8 cellular contexts compared by ENCODE assay signal in the genomic region with DNA sequence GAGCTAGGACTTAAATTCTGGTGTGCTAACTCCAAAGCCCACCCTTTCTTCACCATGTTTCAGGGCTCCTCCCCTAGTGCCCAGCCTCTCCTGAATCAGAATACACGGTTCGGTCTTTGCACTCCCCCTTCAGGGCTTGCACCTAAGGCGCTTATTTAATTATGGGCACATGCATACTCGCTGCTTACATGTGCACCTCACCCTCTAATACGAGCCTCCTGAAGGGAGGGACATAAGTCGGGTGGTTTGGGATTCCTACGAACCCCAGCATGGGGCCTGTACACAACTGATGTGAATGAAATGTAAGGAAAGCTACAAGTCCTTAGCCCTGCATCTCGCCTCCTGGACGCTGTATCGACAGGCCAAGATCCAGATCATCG. TPM values are rescaled to one million over a fixed set of nuclear protein-coding genes. Genes with fewer than 3 reads are reported as not detected.
DNase-seq lines count a peak whose midpoint lies in the region; ATAC-seq, FAIRE-seq and TF ChIP-seq lines count a peak whose summit lies in the region.

No MANE protein-coding gene starts in this region.

- H3K27ac ChIP-seq in astrocyte (ENCODE audit: low read depth, low read length) = peak overlapping the region; percentile 66

- ATAC-seq in GM19455 (IDR thresholded peaks at IDR 0.05; ENCODE audit: unreplicated experiment) (no peak), HG03442 (IDR thresholded peaks at IDR 0.05; ENCODE audit: unreplicated experiment) (no peak)

- TF ChIP-seq CTCF in astrocyte (IDR thresholded peaks at IDR 0.05; ENCODE audit: insufficient read depth, low read depth, low read length) = peak; percentile 6

- peaks cover 2% of the 10 kb centered on the region for H3K36me3 Mint-ChIP-seq in astrocyte (ENCODE audit: low read depth, unreplicated experiment)
- no peaks in the 10 kb centered on the region for H3K36me3 Mint-ChIP-seq in stimulated activated naive CD8-positive, alpha-beta T cell treated with anti-CD3 and anti-CD28 coated beads, Interleukin-15, Interleukin-2, amounts not matched to agents 100 ng/mL and 50 ng/mL, for 24 hours (ENCODE audit: low read depth)

- H3K4me1 Mint-ChIP-seq in astrocyte (ENCODE audit: low read depth, unreplicated experiment) = no peaks in the 10 kb centered on the region
- H3K4me1 Mint-ChIP-seq in stimulated activated naive CD8-positive, alpha-beta T cell treated with anti-CD3 and anti-CD28 coated beads, Interleukin-15, Interleukin-2, amounts not matched to agents 100 ng/mL and 50 ng/mL, for 24 hours (ENCODE audit: low read depth) = peaks cover 31% of the 10 kb centered on the region

- peak overlapping the region; percentile 96 for H2AFZ ChIP-seq in astrocyte (ENCODE audit: low read depth, low read length)

- H3K27ac Mint-ChIP-seq in astrocyte (ENCODE audit: unreplicated experiment) = peak overlapping the region; percentile 89
- H3K27ac Mint-ChIP-seq in stimulated activated naive CD8-positive, alpha-beta T cell treated with anti-CD3 and anti-CD28 coated beads, Interleukin-15, Interleukin-2, amounts not matched to agents 100 ng/mL and 50 ng/mL, for 24 hours = peak overlapping the region; percentile 87

- H3K4me1 ChIP-seq in astrocyte (ENCODE audit: insufficient read depth, low read length) = peaks cover 12% of the 10 kb centered on the region

- no peaks in the 10 kb centered on the region for H4K20me1 ChIP-seq in astrocyte (ENCODE audit: insufficient read depth, low read length)

- FAIRE-seq in astrocyte (lab: Jason Lieb, UNC) = no peak

- H3K9me3 ChIP-seq in MG63 (no peaks in the 10 kb centered on the region), astrocyte (ENCODE audit: insufficient read depth, low read depth, low read length) (no peaks in the 10 kb centered on the region)

- H3K9me3 Mint-ChIP-seq in astrocyte (ENCODE audit: unreplicated experiment) = peaks cover 1% of the 10 kb centered on the region
- no peaks in the 10 kb centered on the region for H3K9me3 Mint-ChIP-seq in stimulated activated naive CD8-positive, alpha-beta T cell treated with anti-CD3 and anti-CD28 coated beads, Interleukin-15, Interleukin-2, amounts not matched to agents 100 ng/mL and 50 ng/mL, for 24 hours

- peaks cover 2% of the 10 kb centered on the region for H3K27me3 Mint-ChIP-seq in astrocyte (ENCODE audit: low read depth, unreplicated experiment)
- H3K27me3 Mint-ChIP-seq in stimulated activated naive CD8-positive, alpha-beta T cell treated with anti-CD3 and anti-CD28 coated beads, Interleukin-15, Interleukin-2, amounts not matched to agents 100 ng/mL and 50 ng/mL, for 24 hours = peaks cover 11% of the 10 kb centered on the region

- H3K27me3 ChIP-seq in MG63 = no peaks in the 10 kb centered on the region
- H3K27me3 ChIP-seq in astrocyte (ENCODE audit: insufficient read depth, low read length) = no peaks in the 10 kb centered on the region

- peak; percentile 24 for DNase-seq in activated CD4-positive, alpha-beta T cell treated with anti-CD3 and anti-CD28 coated beads, Interleukin-2, amount 50 U/mL, for 1 hour
- no peak for DNase-seq in activated CD4-positive, alpha-beta T cell treated with anti-CD3 and anti-CD28 coated beads, Interleukin-2, amount 50 U/mL, for 4 hours
- DNase-seq in MG63 (peak; percentile 7), astrocyte (ENCODE audit: low read depth) (peak; percentile 28), iris pigment epithelial cell (ENCODE audit: low read depth) (peak; percentile 34)

- H3K36me3 ChIP-seq in MG63 (0 out of 2 replicates have a peak, but pooled peaks cover 4% of the 10 kb centered on the region), astrocyte (ENCODE audit: insufficient read depth, low read length) (peaks cover 4% of the 10 kb centered on the region)

- peak overlapping the region; percentile 95 for H3K4me2 ChIP-seq in astrocyte (ENCODE audit: low read length)

- H3K79me2 ChIP-seq in astrocyte (ENCODE audit: insufficient read depth, low read length) = peaks cover 10% of the 10 kb centered on the region

- H3K9ac ChIP-seq in astrocyte (ENCODE audit: low read length) = peak overlapping the region; percentile 83

- H3K4me3 ChIP-seq in MG63 (peak overlapping the region; percentile 78), astrocyte (ENCODE audit: insufficient read depth, low read depth, low read length) (peak overlapping the region; percentile 89)

- peak overlapping the region; percentile 92 for H3K4me3 Mint-ChIP-seq in astrocyte (ENCODE audit: unreplicated experiment)
- H3K4me3 Mint-ChIP-seq in stimulated activated naive CD8-positive, alpha-beta T cell treated with anti-CD3 and anti-CD28 coated beads, Interleukin-15, Interleukin-2, amounts not matched to agents 100 ng/mL and 50 ng/mL, for 24 hours = peak overlapping the region; percentile 91

RNA-seq across cellular contexts. Expression of a gene that starts 0.4 kb away (rescaled TPM):
- total RNA-seq in MG63 (2014; rRNA removed; shearing (Covaris generic); ENCODE audit: low replicate concordance) = 8.7 and 40.1 TPM in 2 replicates
- total RNA-seq in astrocyte = 15.4 and 17.6 TPM in 2 replicates

RNA-seq across cellular contexts. Expression of a gene that starts 5.9 kb away (rescaled TPM):
- total RNA-seq in MG63 (2014; rRNA removed; shearing (Covaris generic); ENCODE audit: low replicate concordance) = 0.53 TPM in 1 of 2 replicates, not detected in the other
- total RNA-seq in astrocyte = 6.9 and 7.3 TPM in 2 replicates

RNA-seq across cellular contexts. Expression of a gene that starts 7.5 kb away (rescaled TPM):
- total RNA-seq in MG63 (2014; rRNA removed; shearing (Covaris generic); ENCODE audit: low replicate concordance) = not detected in 2 replicates
- not detected in 2 replicates for total RNA-seq in astrocyte

RNA-seq across cellular contexts. Expression of a gene that starts 46.9 kb away (rescaled TPM):
- not detected in 2 replicates for total RNA-seq in MG63 (2014; rRNA removed; shearing (Covaris generic); ENCODE audit: low replicate concordance)
- 1.4 and 1.9 TPM in 2 replicates for total RNA-seq in astrocyte

Comparison
In these comparisons a context has a peak if more than half of its experiments do, and no peak if none do; other contexts are left out.
1. DNase-seq: peak in activated CD4-positive, alpha-beta T cell treated with anti-CD3 and anti-CD28 coated beads, Interleukin-2, amount 50 U/mL, for 1 hour (single experiment), MG63 (single experiment), astrocyte (single experiment) and iris pigment epithelial cell (single experiment); none in activated CD4-positive, alpha-beta T cell treated with anti-CD3 and anti-CD28 coated beads, Interleukin-2, amount 50 U/mL, for 4 hours (0 of 2).